ENCODE assay signal across 6 cellular contexts in genomic region chr11:574632-575323, GRCh38. TPM values are rescaled to one million over a fixed set of nuclear protein-coding genes. Genes with fewer than 3 reads are reported as not detected.
DNase-seq lines count a peak whose midpoint lies in the region; ATAC-seq and TF ChIP-seq lines count a peak whose summit lies in the region.

No MANE protein-coding gene starts in this region.

- peaks cover 7% of the 10 kb centered on the region for H3K36me3 Mint-ChIP-seq in activated CD8-positive, alpha-beta memory T cell treated with anti-CD3 and anti-CD28 coated beads, Interleukin-2, amount 10 ng/mL, durations not matched to agents 7 days and 5 days
- H3K36me3 Mint-ChIP-seq in glutamatergic neuron (ENCODE audit: unreplicated experiment), result no peaks in the 10 kb centered on the region

- H3K4me3 Mint-ChIP-seq in activated CD8-positive, alpha-beta memory T cell treated with anti-CD3 and anti-CD28 coated beads, Interleukin-2, amount 10 ng/mL, durations not matched to agents 7 days and 5 days, result peak overlapping the region; percentile 77
- peak overlapping the region; percentile 89 for H3K4me3 Mint-ChIP-seq in glutamatergic neuron (ENCODE audit: unreplicated experiment)

- TF ChIP-seq CTCF in glutamatergic neuron (IDR thresholded peaks at IDR 0.05; ENCODE audit: partially characterized antibody, unreplicated experiment) (no peak), tibial artery (IDR thresholded peaks at IDR 0.05) (no peak)

- no peaks in the 10 kb centered on the region for H3K9me3 Mint-ChIP-seq in activated CD8-positive, alpha-beta memory T cell treated with anti-CD3 and anti-CD28 coated beads, Interleukin-2, amount 10 ng/mL, durations not matched to agents 7 days and 5 days (ENCODE audit: low read depth)
- peaks cover 12% of the 10 kb centered on the region for H3K9me3 Mint-ChIP-seq in glutamatergic neuron (ENCODE audit: unreplicated experiment)

- H3K27ac Mint-ChIP-seq in activated CD8-positive, alpha-beta memory T cell treated with anti-CD3 and anti-CD28 coated beads, Interleukin-2, amount 10 ng/mL, durations not matched to agents 7 days and 5 days, result peak overlapping the region; percentile 47
- peak overlapping the region; percentile 55 for H3K27ac Mint-ChIP-seq in glutamatergic neuron (ENCODE audit: unreplicated experiment)

- H3K4me1 Mint-ChIP-seq in activated CD8-positive, alpha-beta memory T cell treated with anti-CD3 and anti-CD28 coated beads, Interleukin-2, amount 10 ng/mL, durations not matched to agents 7 days and 5 days, result peaks cover 41% of the 10 kb centered on the region
- H3K4me1 Mint-ChIP-seq in glutamatergic neuron (ENCODE audit: low read depth, unreplicated experiment), result peaks cover 22% of the 10 kb centered on the region

- peak overlapping the region; percentile 78 to 89 for H3K4me3 ChIP-seq in tibial artery

- no peaks in the 10 kb centered on the region for H3K9me3 ChIP-seq in tibial artery

- no peaks in the 10 kb centered on the region for H3K36me3 ChIP-seq in tibial artery

- CTCF ChIA-PET in activated CD8-positive, alpha-beta memory T cell treated with anti-CD3 and anti-CD28 coated beads, Interleukin-2, amount 10 ng/mL, durations not matched to agents 7 days and 5 days (lab: Charles Lee), result interaction anchor here (1.5 to 2.7 kb wide), 5 partner anchors 9 to 152 kb away, joined by 4 to 8 read pairs (median 7); partner anchors contain the start of genes DEAF1 and TMEM80

- peaks cover 21% of the 10 kb centered on the region for H3K27me3 Mint-ChIP-seq in activated CD8-positive, alpha-beta memory T cell treated with anti-CD3 and anti-CD28 coated beads, Interleukin-2, amount 10 ng/mL, durations not matched to agents 7 days and 5 days
- peaks cover 19% of the 10 kb centered on the region for H3K27me3 Mint-ChIP-seq in glutamatergic neuron (ENCODE audit: unreplicated experiment)

- H3K27ac ChIP-seq in tibial artery, result peak overlapping the region; percentile 70 to 80

- intact Hi-C loops in tibial artery (cut with DNase I; ENCODE audit: low total_unique reads), result loop anchor here (5.0 to 10.0 kb wide), 2 partner anchors 38 to 230 kb away; partner anchors contain the start of genes PIDD1 and RPLP2

- DNase-seq in activated CD8-positive, alpha-beta memory T cell treated with anti-CD3 and anti-CD28 coated beads, Interleukin-2, amount 10 ng/mL, durations not matched to agents 7 days and 5 days, result no peak
- DNase-seq in activated CD8-positive, alpha-beta memory T cell treated with anti-CD3 and anti-CD28 coated beads, Interleukin-2, amount 50 U/mL, for 48 hours, result no peak
- DNase-seq in glutamatergic neuron (no peak), tibial artery (no peak)

- H3K27me3 ChIP-seq in tibial artery, result no peaks in the 10 kb centered on the region

- ATAC-seq in activated CD8-positive, alpha-beta memory T cell treated with anti-CD3 and anti-CD28 coated beads, Interleukin-2, amount 10 ng/mL, durations not matched to agents 7 days and 5 days, result no peak
- ATAC-seq in GM19452 (IDR thresholded peaks at IDR 0.05; ENCODE audit: unreplicated experiment) (no peak), GM21390 (IDR thresholded peaks at IDR 0.05; ENCODE audit: unreplicated experiment) (no peak)

- peaks cover 0 to 41% (median 35%) of the 10 kb centered on the region in 4 donors for H3K4me1 ChIP-seq in tibial artery

RNA-seq across cellular contexts. Expression of gene PHRF1, which starts 1.5 kb away (rescaled TPM):
- 10 to 100 TPM; 60.2 to 62.0 TPM for total RNA-seq in activated CD8-positive, alpha-beta memory T cell treated with anti-CD3 and anti-CD28 coated beads, Interleukin-2, amount 10 ng/mL, durations not matched to agents 7 days and 5 days
- total RNA-seq in glutamatergic neuron (ENCODE audit: unreplicated experiment), result 41.6 TPM

RNA-seq across cellular contexts. Expression of gene RASSF7, which starts 14.0 kb away (rescaled TPM):
- total RNA-seq in activated CD8-positive, alpha-beta memory T cell treated with anti-CD3 and anti-CD28 coated beads, Interleukin-2, amount 10 ng/mL, durations not matched to agents 7 days and 5 days, result 10 to 100 TPM; 20.8 to 32.1 TPM
- total RNA-seq in glutamatergic neuron (ENCODE audit: unreplicated experiment), result 9.4 TPM

RNA-seq across cellular contexts. Expression of gene LMNTD2, which starts 14.2 kb away (rescaled TPM):
- 1 to 10 TPM in 1 of 2 experiments, under 1 TPM in 1; 0.23 to 1.3 TPM for total RNA-seq in activated CD8-positive, alpha-beta memory T cell treated with anti-CD3 and anti-CD28 coated beads, Interleukin-2, amount 10 ng/mL, durations not matched to agents 7 days and 5 days
- total RNA-seq in glutamatergic neuron (ENCODE audit: unreplicated experiment), result 2.3 TPM

RNA-seq across cellular contexts. Expression of gene LRRC56, which starts 37.5 kb away (rescaled TPM):
- 1 to 10 TPM; 1.7 to 2.1 TPM for total RNA-seq in activated CD8-positive, alpha-beta memory T cell treated with anti-CD3 and anti-CD28 coated beads, Interleukin-2, amount 10 ng/mL, durations not matched to agents 7 days and 5 days
- 2.6 TPM for total RNA-seq in glutamatergic neuron (ENCODE audit: unreplicated experiment)

RNA-seq across cellular contexts. Expression of gene HRAS, which starts 39.4 kb away (rescaled TPM):
- total RNA-seq in activated CD8-positive, alpha-beta memory T cell treated with anti-CD3 and anti-CD28 coated beads, Interleukin-2, amount 10 ng/mL, durations not matched to agents 7 days and 5 days, result 10 to 100 TPM; 50.7 to 53.8 TPM
- total RNA-seq in glutamatergic neuron (ENCODE audit: unreplicated experiment), result 140 TPM
